Comparison of ENCODE assay signal across 3 cellular contexts in genomic region chr2:130649285-130649684, GRCh38. TPM values are rescaled to one million over a fixed set of nuclear protein-coding genes. Genes with fewer than 3 reads are reported as not detected.
"Had no signal": no experiment of that assay in that cellular context is flagged by ENCODE, and none has a peak within 500 bp of the region (broad histone marks: within the 10 kb centered on the region; RNA-seq: fewer than 3 reads in every experiment).

No MANE protein-coding gene starts in this region.

RNA-seq across cellular contexts. Expression of gene POTEJ, which starts 38.0 kb away (rescaled TPM):
- polyA plus RNA-seq: adipose tissue, adrenal gland, aorta had no signal

RNA-seq across cellular contexts. Expression of gene CFC1, which starts 49.9 kb away (rescaled TPM):
- polyA plus RNA-seq: aorta had no signal
